In the genomic region with DNA sequence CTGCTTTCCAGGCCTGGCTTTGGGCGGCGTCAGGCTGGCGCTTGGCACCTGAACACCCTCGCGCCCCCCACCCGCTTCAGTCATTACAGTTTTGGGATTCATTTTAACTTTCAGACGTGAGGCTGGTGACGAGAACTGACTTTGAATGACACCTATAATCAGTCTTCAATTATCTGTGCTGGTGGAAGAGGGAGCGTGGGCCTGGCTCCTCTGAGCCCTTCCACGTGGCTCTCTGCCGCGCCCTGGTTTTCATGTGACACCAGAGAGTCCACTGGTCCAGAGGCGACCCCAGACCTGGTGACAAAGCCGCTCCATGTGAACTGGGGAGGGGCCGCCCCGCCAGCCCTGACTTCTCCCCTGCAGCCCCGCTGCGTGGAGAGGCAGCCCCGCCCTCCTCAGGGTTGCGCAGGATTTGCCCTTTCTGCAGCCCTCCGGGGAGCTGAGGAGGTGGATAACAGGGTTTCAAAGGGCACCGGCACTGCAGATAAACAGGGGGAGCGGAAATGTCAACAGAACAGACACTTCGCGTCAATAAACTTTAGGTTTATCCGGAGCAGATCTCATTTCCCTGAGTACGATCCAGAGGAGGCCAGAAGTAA, we compare ENCODE assay signal across 17 cellular contexts. TPM values are rescaled to one million over a fixed set of nuclear protein-coding genes. Genes with fewer than 3 reads are reported as not detected.
DNase-seq lines count a peak whose midpoint lies in the region; ATAC-seq and TF ChIP-seq lines count a peak whose summit lies in the region.
"Had no signal": no experiment of that assay in that cellular context is flagged by ENCODE, and none has a peak within 500 bp of the region (broad histone marks: within the 10 kb centered on the region; RNA-seq: fewer than 3 reads in every experiment).

No MANE protein-coding gene starts in this region.

- no peak for ATAC-seq in activated T-helper 17 cell treated with anti-CD3 and anti-CD28 coated beads, Interleukin-2, amount 50 U/mL, for 72 hours (replicated peaks)
- no peak for ATAC-seq in GM18870 (IDR thresholded peaks at IDR 0.05; ENCODE audit: unreplicated experiment)

- CTCF ChIA-PET in activated naive CD4-positive, alpha-beta T cell treated with anti-CD3 and anti-CD28 coated beads for 36 hours (lab: Charles Lee): no interaction called here

- no peak for TF ChIP-seq CTCF in brain (conservative IDR thresholded peaks at IDR 0.05)

- intact Hi-C loops in activated naive CD4-positive, alpha-beta T cell treated with anti-CD3 and anti-CD28 coated beads for 36 hours (cut with micrococcal nuclease): no loop called here

- H3K9me3 Mint-ChIP-seq in activated naive CD4-positive, alpha-beta T cell treated with anti-CD3 and anti-CD28 coated beads for 36 hours: peaks cover 1% of the 10 kb centered on the region
- peaks cover 5 to 16% (median 9%) of the 10 kb centered on the region in 5 experiments for H3K9me3 Mint-ChIP-seq in brain
- no peaks in the 10 kb centered on the region for H3K9me3 Mint-ChIP-seq in stimulated activated naive CD8-positive, alpha-beta T cell treated with anti-CD3 and anti-CD28 coated beads, Interleukin-15, Interleukin-2, amounts not matched to agents 100 ng/mL and 50 ng/mL, for 24 hours
- H3K9me3 Mint-ChIP-seq in activated T-helper 17 cell treated with anti-CD3 and anti-CD28 coated beads, Interleukin-2, amount 50 U/mL, for 72 hours: peaks cover 3% of the 10 kb centered on the region
- H3K9me3 Mint-ChIP-seq: activated naive CD8-positive, alpha-beta T cell treated with anti-CD3 and anti-CD28 coated beads, Interleukin-2, amount 10 ng/mL, durations not matched to agents 7 days and 5 days; CD4-positive, alpha-beta T cell had no signal

- no peaks in the 10 kb centered on the region for H3K36me3 Mint-ChIP-seq in activated naive CD4-positive, alpha-beta T cell treated with anti-CD3 and anti-CD28 coated beads for 36 hours (ENCODE audit: low read depth)
- H3K36me3 Mint-ChIP-seq in brain: peaks cover 18% of the 10 kb centered on the region
- H3K36me3 Mint-ChIP-seq in stimulated activated naive CD8-positive, alpha-beta T cell treated with anti-CD3 and anti-CD28 coated beads, Interleukin-15, Interleukin-2, amounts not matched to agents 100 ng/mL and 50 ng/mL, for 24 hours (ENCODE audit: low read depth): no peaks in the 10 kb centered on the region
- H3K36me3 Mint-ChIP-seq in activated T-helper 17 cell treated with anti-CD3 and anti-CD28 coated beads, Interleukin-2, amount 50 U/mL, for 72 hours (ENCODE audit: low read depth): no peaks in the 10 kb centered on the region
- H3K36me3 Mint-ChIP-seq: activated naive CD8-positive, alpha-beta T cell treated with anti-CD3 and anti-CD28 coated beads, Interleukin-2, amount 10 ng/mL, durations not matched to agents 7 days and 5 days; immature natural killer cell had no signal

- no peak for DNase-seq in activated naive CD4-positive, alpha-beta T cell treated with anti-CD3 and anti-CD28 coated beads for 36 hours
- DNase-seq in activated naive CD4-positive, alpha-beta T cell treated with Interleukin-2 at 50 U/mL for 16 hours: no peak
- peak; percentile 89 for DNase-seq in left kidney (ENCODE audit: low read depth, low spot score)
- DNase-seq in stimulated activated naive CD4-positive, alpha-beta T cell treated with Interleukin-2 at 50 U/mL for 16 hours (lab: John Stamatoyannopoulos, UW): no peak
- DNase-seq: activated CD4-positive, alpha-beta T cell treated with anti-CD3 and anti-CD28 coated beads for 1 hour; activated naive CD8-positive, alpha-beta T cell treated with anti-CD3 and anti-CD28 coated beads, Interleukin-2, amount 10 ng/mL, durations not matched to agents 7 days and 5 days; CD4-positive, alpha-beta T cell; foreskin fibroblast; immature natural killer cell; mesenchymal stem cell; NCI-H2171 treated with DMSO at 0.1 percent for 48 hours; NK-92 treated with Interleukin-12 subunit alpha and Interleukin-12 subunit beta, amount 100 ng/mL, for 24 hours; Right ventricle myocardium superior had no signal

- peaks cover 34% of the 10 kb centered on the region for H3K27me3 Mint-ChIP-seq in activated naive CD4-positive, alpha-beta T cell treated with anti-CD3 and anti-CD28 coated beads for 36 hours (ENCODE audit: low read depth)
- peaks cover 10% of the 10 kb centered on the region for H3K27me3 Mint-ChIP-seq in brain
- H3K27me3 Mint-ChIP-seq in stimulated activated naive CD8-positive, alpha-beta T cell treated with anti-CD3 and anti-CD28 coated beads, Interleukin-15, Interleukin-2, amounts not matched to agents 100 ng/mL and 50 ng/mL, for 24 hours: peaks cover 20% of the 10 kb centered on the region
- H3K27me3 Mint-ChIP-seq in activated T-helper 17 cell treated with anti-CD3 and anti-CD28 coated beads, Interleukin-2, amount 50 U/mL, for 72 hours: peaks cover 18% of the 10 kb centered on the region

- no peak overlapping the region for H3K27ac Mint-ChIP-seq in activated naive CD4-positive, alpha-beta T cell treated with anti-CD3 and anti-CD28 coated beads for 36 hours
- peak overlapping the region in 4 of 5 experiments; percentile 8 to 90 (median 66) for H3K27ac Mint-ChIP-seq in brain
- H3K27ac Mint-ChIP-seq in stimulated activated naive CD8-positive, alpha-beta T cell treated with anti-CD3 and anti-CD28 coated beads, Interleukin-15, Interleukin-2, amounts not matched to agents 100 ng/mL and 50 ng/mL, for 24 hours: no peak overlapping the region
- no peak overlapping the region for H3K27ac Mint-ChIP-seq in activated T-helper 17 cell treated with anti-CD3 and anti-CD28 coated beads, Interleukin-2, amount 50 U/mL, for 72 hours
- H3K27ac Mint-ChIP-seq: activated naive CD8-positive, alpha-beta T cell treated with anti-CD3 and anti-CD28 coated beads, Interleukin-2, amount 10 ng/mL, durations not matched to agents 7 days and 5 days; CD4-positive, alpha-beta T cell had no signal

- peak overlapping the region; percentile 20 for H3K4me3 Mint-ChIP-seq in activated naive CD4-positive, alpha-beta T cell treated with anti-CD3 and anti-CD28 coated beads for 36 hours
- H3K4me3 Mint-ChIP-seq in brain: peak overlapping the region in 3 of 5 experiments; percentile 34 to 74 (median 72)
- H3K4me3 Mint-ChIP-seq in stimulated activated naive CD8-positive, alpha-beta T cell treated with anti-CD3 and anti-CD28 coated beads, Interleukin-15, Interleukin-2, amounts not matched to agents 100 ng/mL and 50 ng/mL, for 24 hours: peak overlapping the region; percentile 45
- no peak overlapping the region for H3K4me3 Mint-ChIP-seq in activated T-helper 17 cell treated with anti-CD3 and anti-CD28 coated beads, Interleukin-2, amount 50 U/mL, for 72 hours
- H3K4me3 Mint-ChIP-seq: activated naive CD8-positive, alpha-beta T cell treated with anti-CD3 and anti-CD28 coated beads, Interleukin-2, amount 10 ng/mL, durations not matched to agents 7 days and 5 days; CD4-positive, alpha-beta T cell; immature natural killer cell had no signal

- H3K4me1 Mint-ChIP-seq in activated naive CD4-positive, alpha-beta T cell treated with anti-CD3 and anti-CD28 coated beads for 36 hours (ENCODE audit: low read depth): peaks cover 13% of the 10 kb centered on the region
- H3K4me1 Mint-ChIP-seq in brain: peaks cover 67% of the 10 kb centered on the region
- H3K4me1 Mint-ChIP-seq in stimulated activated naive CD8-positive, alpha-beta T cell treated with anti-CD3 and anti-CD28 coated beads, Interleukin-15, Interleukin-2, amounts not matched to agents 100 ng/mL and 50 ng/mL, for 24 hours (ENCODE audit: low read depth): peaks cover 4% of the 10 kb centered on the region
- H3K4me1 Mint-ChIP-seq in activated T-helper 17 cell treated with anti-CD3 and anti-CD28 coated beads, Interleukin-2, amount 50 U/mL, for 72 hours: no peaks in the 10 kb centered on the region
- H3K4me1 Mint-ChIP-seq: activated naive CD8-positive, alpha-beta T cell treated with anti-CD3 and anti-CD28 coated beads, Interleukin-2, amount 10 ng/mL, durations not matched to agents 7 days and 5 days; immature natural killer cell had no signal

RNA-seq across cellular contexts. Expression of a gene that starts 56.3 kb away (rescaled TPM):
- total RNA-seq in activated naive CD4-positive, alpha-beta T cell treated with anti-CD3 and anti-CD28 coated beads for 36 hours: under 1 TPM in 1 of 2 experiments, not detected in 1; 0.15 TPM
- 2.3 TPM for polyA plus RNA-seq in brain (ENCODE audit: insufficient read depth, low read depth, low replicate concordance)
- total RNA-seq in activated T-helper 17 cell treated with anti-CD3 and anti-CD28 coated beads, Interleukin-2, amount 50 U/mL, for 72 hours: not detected
- total RNA-seq: activated naive CD8-positive, alpha-beta T cell treated with anti-CD3 and anti-CD28 coated beads, Interleukin-2, amount 10 ng/mL, durations not matched to agents 7 days and 5 days had no signal
- polyA plus RNA-seq: immature natural killer cell had no signal

Comparison
In these comparisons a context has a peak if more than half of its experiments do, and no peak if none do; other contexts are left out.
1. H3K27ac Mint-ChIP-seq: peak in brain (4 of 5); none in activated naive CD4-positive, alpha-beta T cell treated with anti-CD3 and anti-CD28 coated beads for 36 hours (single experiment), stimulated activated naive CD8-positive, alpha-beta T cell treated with anti-CD3 and anti-CD28 coated beads, Interleukin-15, Interleukin-2, amounts not matched to agents 100 ng/mL and 50 ng/mL, for 24 hours (single experiment) and activated T-helper 17 cell treated with anti-CD3 and anti-CD28 coated beads, Interleukin-2, amount 50 U/mL, for 72 hours (single experiment).